ENCODE assay signal across 8 cellular contexts in genomic region chr17:67717192-67717623, GRCh38. TPM values are rescaled to one million over a fixed set of nuclear protein-coding genes. Genes with fewer than 3 reads are reported as not detected.
DNase-seq lines count a peak whose midpoint lies in the region; ATAC-seq and TF ChIP-seq lines count a peak whose summit lies in the region.

No MANE protein-coding gene starts in this region.

- no peaks in the 10 kb centered on the region for H3K9me3 ChIP-seq in PC-9 (ENCODE audit: insufficient read depth, low read depth)
- H3K9me3 ChIP-seq in trophoblast cell (ENCODE audit: insufficient read depth, low read depth, low read length) = no peaks in the 10 kb centered on the region

- no peak overlapping the region for H2BK120ac ChIP-seq in trophoblast cell (ENCODE audit: insufficient read depth, low read length, poor library complexity)

- H3K18ac ChIP-seq in trophoblast cell (ENCODE audit: low read length) = no peak overlapping the region

- H2AFZ ChIP-seq in PC-9 (peak overlapping the region; percentile 92), trophoblast cell (ENCODE audit: insufficient read depth, low read length, poor library complexity) (no peak overlapping the region)

- H3K23ac ChIP-seq in trophoblast cell (ENCODE audit: low read length) = no peak overlapping the region

- TF ChIP-seq CTCF in PC-9 (conservative IDR thresholded peaks at IDR 0.05) (no peak), epithelial cell of proximal tubule (conservative IDR thresholded peaks at IDR 0.05; ENCODE audit: low read depth, low read length) (no peak)

- H3K27ac ChIP-seq in PC-9 (peak overlapping the region; percentile 67), trophoblast cell (ENCODE audit: low read depth, low read length) (no peak overlapping the region)

- peak overlapping the region; percentile 75 for H4K8ac ChIP-seq in trophoblast cell (ENCODE audit: low read depth, low read length)

- H4K12ac ChIP-seq in trophoblast cell (ENCODE audit: low read depth, low read length) = no peak overlapping the region

- no peak overlapping the region for H3K4ac ChIP-seq in trophoblast cell (ENCODE audit: low read depth, low read length)

- H3K9me2 ChIP-seq in PC-9 (ENCODE audit: insufficient read depth) = no peaks in the 10 kb centered on the region

- H2BK12ac ChIP-seq in trophoblast cell (ENCODE audit: low read length) = no peak overlapping the region

- H3K4me3 ChIP-seq in PC-9 = peak overlapping the region; percentile 89
- H3K4me3 ChIP-seq in epithelial cell of proximal tubule (ENCODE audit: low read depth, low read length) = peak overlapping the region; percentile 94
- no peak overlapping the region for H3K4me3 ChIP-seq in trophoblast cell (ENCODE audit: low read depth, low read length)

- peak overlapping the region; percentile 78 for H3K4me2 ChIP-seq in PC-9
- peak overlapping the region; percentile 75 for H3K4me2 ChIP-seq in trophoblast cell (ENCODE audit: low read length)

- H3K27me3 ChIP-seq in PC-9 (ENCODE audit: insufficient read depth, low read depth) (no peaks in the 10 kb centered on the region), trophoblast cell (ENCODE audit: insufficient read depth, low read length) (no peaks in the 10 kb centered on the region)

- peaks cover 12% of the 10 kb centered on the region; the same call in 1 of the 2 replicates for H3F3A ChIP-seq in PC-9 (ENCODE audit: insufficient read depth, low read depth)

- H3K14ac ChIP-seq in trophoblast cell (ENCODE audit: low read length) = no peak overlapping the region

- H4K20me1 ChIP-seq in PC-9 (ENCODE audit: insufficient read depth) = peaks cover 9% of the 10 kb centered on the region; the same call in 1 of the 2 replicates

- no peak overlapping the region for H2AK5ac ChIP-seq in trophoblast cell (ENCODE audit: low read length)

- WGBS in trophoblast cell (ENCODE audit: extremely low coverage, insufficient coverage, insufficient read length) = no CpG with 5 or more reads among the region's 5 CpGs

- BruUV-seq in PC-9 (replicated peaks; lab: Mats Ljungman, UMichigan) = TSS peak; percentile 96

- no peak overlapping the region for H2BK5ac ChIP-seq in trophoblast cell (ENCODE audit: low read depth, low read length, poor library complexity)

- peaks cover 33% of the 10 kb centered on the region for H3K79me2 ChIP-seq in PC-9 (ENCODE audit: low read depth)
- peaks cover 12% of the 10 kb centered on the region for H3K79me2 ChIP-seq in trophoblast cell (ENCODE audit: control insufficient read depth, insufficient read depth, low read length, poor library complexity)

- H4K91ac ChIP-seq in trophoblast cell (ENCODE audit: low read depth, low read length) = no peak overlapping the region

- intact Hi-C loops in PC-9 (cut with micrococcal nuclease; ENCODE audit: unreplicated experiment) = loop anchor here (5.0 kb wide), 1 partner anchor 340 kb away; the partner anchor contains the start of gene PITPNC1

- CTCF ChIA-PET in PC-9 (lab: Charles Lee) = interaction anchor here (1.0 kb wide), 1 partner anchor 749 kb away, joined by 5 read pairs; no protein-coding TSS in a partner anchor

- H3K4me1 ChIP-seq in PC-9 (replicated peaks; ENCODE audit: insufficient read depth) (peaks cover 10% of the 10 kb centered on the region), trophoblast cell (ENCODE audit: control insufficient read depth in 1 of 2, insufficient read depth in 2 of 2, low read length in 2 of 2) (peaks cover 5 to 7% of the 10 kb centered on the region in 2 experiments)

- peaks cover 22% of the 10 kb centered on the region for H3K36me3 ChIP-seq in PC-9 (ENCODE audit: low read depth)
- H3K36me3 ChIP-seq in trophoblast cell (ENCODE audit: control insufficient read depth in 1 of 2, insufficient read depth in 2 of 2, low read length in 2 of 2) = peaks cover 2 to 8% of the 10 kb centered on the region in 2 experiments

- H3K9ac ChIP-seq in trophoblast cell (ENCODE audit: low read length) = peak overlapping the region; percentile 75

- H3K79me1 ChIP-seq in trophoblast cell (ENCODE audit: low read length) = peaks cover 4% of the 10 kb centered on the region

- ATAC-seq in GM18861 (IDR thresholded peaks at IDR 0.05; ENCODE audit: unreplicated experiment) (peak; percentile 3), GM18873 (IDR thresholded peaks at IDR 0.05; ENCODE audit: low FRiP score, unreplicated experiment) (no peak)

- DNase-seq in PC-9 (no peak), epithelial cell of proximal tubule (ENCODE audit: low read depth) (no peak), trophoblast cell (no peak), DMS 273 (lab: John Stamatoyannopoulos, UW; ENCODE audit: unreplicated experiment) (no peak), 8988T (no peak)
- DNase-seq in stimulated activated naive CD4-positive, alpha-beta T cell (lab: John Stamatoyannopoulos, UW) = no peak

- POLR2A ChIA-PET in PC-9 (lab: Charles Lee; ENCODE audit: unreplicated experiment) = interaction anchor here (0.5 to 0.6 kb wide), 2 partner anchors 48 to 445 kb away, joined by 3 to 5 read pairs; no protein-coding TSS in a partner anchor

RNA-seq across cellular contexts. Expression of gene NOL11, which starts 0.5 kb away (rescaled TPM):
- 22.3 and 38.2 TPM in 2 replicates for total RNA-seq in PC-9 (2021)
- 33.7 and 56.9 TPM in 2 replicates for total RNA-seq in epithelial cell of proximal tubule
- 31.6 and 33.5 TPM in 2 replicates for polyA plus RNA-seq in trophoblast cell (2013)
